In genomic region chr5:111165058-111165457, GRCh38 we compare ENCODE assay signal across 23 cellular contexts.
"Had no signal": no experiment of that assay in that cellular context is flagged by ENCODE, and none has a peak within 500 bp of the region (broad histone marks: within the 10 kb centered on the region; RNA-seq: fewer than 3 reads in every experiment).

No MANE protein-coding gene starts in this region.

- H3K27me3 Mint-ChIP-seq: stimulated activated memory B cell treated with anti-CD40 and anti-IgM and Interleukin-4, amounts not matched to agents 10 μg/mL and 1 μg/mL and 100 μg/mL, for 72 hours; type B pancreatic cell had no signal

- H3K27ac Mint-ChIP-seq: naive B cell; natural killer cell treated with Interleukin-12 subunit alpha and Interleukin-12 subunit beta and Interleukin-15 and Interleukin-18, amount 100 ng/mL, for 72 hours; stimulated activated memory B cell treated with anti-CD40 and anti-IgM and Interleukin-4, amounts not matched to agents 10 μg/mL and 1 μg/mL and 100 μg/mL, for 72 hours; type B pancreatic cell had no signal

- H3K36me3 Mint-ChIP-seq: naive B cell; natural killer cell treated with Interleukin-12 subunit alpha and Interleukin-12 subunit beta and Interleukin-15 and Interleukin-18, amount 100 ng/mL, for 72 hours; stimulated activated memory B cell treated with anti-CD40 and anti-IgM and Interleukin-4, amounts not matched to agents 10 μg/mL and 1 μg/mL and 100 μg/mL, for 72 hours; type B pancreatic cell had no signal

- DNase-seq: dorsolateral prefrontal cortex; effector CD8-positive, alpha-beta T cell; foreskin keratinocyte; heart left ventricle; left ventricle myocardium superior; lower lobe of right lung; mucosa of descending colon; naive B cell; nucleus accumbens; right cardiac atrium; sigmoid colon; stimulated activated CD4-positive, alpha-beta T cell treated with anti-CD3 and anti-CD28 coated beads, Interleukin-4, amount 100 ng/mL, for 4 hours; stimulated activated naive CD8-positive, alpha-beta T cell treated with anti-CD3 and anti-CD28 coated beads, Interleukin-15, Interleukin-2, amounts not matched to agents 100 U/mL and 50 U/mL, for 24 hours; substantia nigra; testis; tibial artery had no signal

- H3K9me3 Mint-ChIP-seq: naive B cell; natural killer cell treated with Interleukin-12 subunit alpha and Interleukin-12 subunit beta and Interleukin-15 and Interleukin-18, amount 100 ng/mL, for 72 hours; stimulated activated memory B cell treated with anti-CD40 and anti-IgM and Interleukin-4, amounts not matched to agents 10 μg/mL and 1 μg/mL and 100 μg/mL, for 72 hours; type B pancreatic cell had no signal

- H3K9me3 ChIP-seq: esophagus muscularis mucosa, gastroesophageal sphincter, lower lobe of right lung, mucosa of descending colon, prostate gland, sigmoid colon, testis, tibial artery had no signal

- H3K4me1 ChIP-seq: esophagus muscularis mucosa, foreskin keratinocyte, gastroesophageal sphincter, lower lobe of right lung, prostate gland, sigmoid colon, testis, tibial artery had no signal

- H3K4me3 Mint-ChIP-seq: naive B cell; natural killer cell treated with Interleukin-12 subunit alpha and Interleukin-12 subunit beta and Interleukin-15 and Interleukin-18, amount 100 ng/mL, for 72 hours; stimulated activated memory B cell treated with anti-CD40 and anti-IgM and Interleukin-4, amounts not matched to agents 10 μg/mL and 1 μg/mL and 100 μg/mL, for 72 hours; type B pancreatic cell had no signal

- H3K27me3 ChIP-seq: dorsolateral prefrontal cortex, esophagus muscularis mucosa, foreskin keratinocyte, gastroesophageal sphincter, heart left ventricle, hepatocyte, sigmoid colon, testis, tibial artery had no signal

- H3K4me3 ChIP-seq: dorsolateral prefrontal cortex, esophagus muscularis mucosa, gastroesophageal sphincter, heart left ventricle, hepatocyte, lower lobe of right lung, mucosa of descending colon, prostate gland, sigmoid colon, testis, tibial artery had no signal

- H3K27ac ChIP-seq: dorsolateral prefrontal cortex, esophagus muscularis mucosa, foreskin keratinocyte, gastroesophageal sphincter, heart left ventricle, hepatocyte, lower lobe of right lung, prostate gland, sigmoid colon, testis, tibial artery had no signal

- H2AFZ ChIP-seq: hepatocyte had no signal

- H3K4me2 ChIP-seq: hepatocyte had no signal

- H3K79me2 ChIP-seq: hepatocyte had no signal

- H3K4me1 Mint-ChIP-seq: naive B cell; stimulated activated memory B cell treated with anti-CD40 and anti-IgM and Interleukin-4, amounts not matched to agents 10 μg/mL and 1 μg/mL and 100 μg/mL, for 72 hours had no signal

- H3K36me3 ChIP-seq: esophagus muscularis mucosa, gastroesophageal sphincter, heart left ventricle, lower lobe of right lung, prostate gland, sigmoid colon, tibial artery had no signal

- ATAC-seq: foreskin keratinocyte; gastroesophageal sphincter; heart left ventricle; left ventricle myocardium superior; lower lobe of right lung; mucosa of descending colon; natural killer cell treated with Interleukin-12 subunit alpha and Interleukin-12 subunit beta and Interleukin-15 and Interleukin-18, amount 100 ng/mL, for 72 hours; right cardiac atrium; stimulated activated memory B cell treated with anti-CD40 and anti-IgM and Interleukin-4, amounts not matched to agents 10 μg/mL and 1 μg/mL and 100 μg/mL, for 72 hours; stimulated activated naive CD8-positive, alpha-beta T cell treated with anti-CD3 and anti-CD28 coated beads, Interleukin-15, Interleukin-2, amounts not matched to agents 100 U/mL and 50 U/mL, for 24 hours had no signal
